In genomic region chr1:229270547-229271447, GRCh38 we compare ENCODE assay signal across 8 cellular contexts. TPM values are rescaled to one million over a fixed set of nuclear protein-coding genes. Genes with fewer than 3 reads are reported as not detected.
DNase-seq lines count a peak whose midpoint lies in the region; ATAC-seq and TF ChIP-seq lines count a peak whose summit lies in the region.

Gene RAB4A (plus strand): TSS chr1:229271111. CDS start chr1:229271340, 229 bp downstream.

- CTCF ChIA-PET in Calu3 (lab: Charles Lee), result interaction anchor here (0.6 kb wide), 1 partner anchor 583 kb away, joined by 3 read pairs; no protein-coding TSS in a partner anchor

- peak within 1 kb of the TSS; percentile 69 for H3K9ac ChIP-seq in HUES6 (ENCODE audit: low read length)

- DNase-seq in Calu3 (peak; percentile 96), RPMI7951 (ENCODE audit: low read depth) (peak; percentile 80), fibroblast of peridontal ligament (ENCODE audit: extremely low read depth) (peak; percentile 77)
- DNase-seq in activated T-helper 9 cell treated with anti-CD3 and anti-CD28 coated beads, Interleukin-2, amount 50 U/mL, for 16 hours (ENCODE audit: low read depth), result peak; percentile 65
- peak; percentile 93 for DNase-seq in natural killer cell treated with Interleukin-12 subunit alpha and Interleukin-12 subunit beta and Interleukin-15 and Interleukin-18, amount 100 ng/mL, for 72 hours (ENCODE audit: low spot score)
- peak; percentile 58 for DNase-seq in stimulated activated naive CD4-positive, alpha-beta T cell treated with Interleukin-2 at 50 U/mL for 16 hours (lab: John Stamatoyannopoulos, UW)

- no peak within 1 kb of the TSS for H3K27ac ChIP-seq in HUES6 (ENCODE audit: low read depth, low read length)

- H3K4me1 Mint-ChIP-seq in Calu3 (ENCODE audit: low read depth, unreplicated experiment), result peaks cover 29% of the 10 kb centered on the region
- H3K4me1 Mint-ChIP-seq in natural killer cell treated with Interleukin-12 subunit alpha and Interleukin-12 subunit beta and Interleukin-15 and Interleukin-18, amount 100 ng/mL, for 72 hours (ENCODE audit: low read depth in 2 of 2), result peaks cover 22 to 41% of the 10 kb centered on the region in 2 donors

- no peak for TF ChIP-seq CTCF in Calu3 (IDR thresholded peaks at IDR 0.05; ENCODE audit: unreplicated experiment)

- no peaks in the 10 kb centered on the region for H3K27me3 ChIP-seq in HUES6 (ENCODE audit: control insufficient read depth, insufficient read depth, low read length)

- H3K36me3 ChIP-seq in HUES6 (ENCODE audit: control insufficient read depth, insufficient read depth, low read length), result no peaks in the 10 kb centered on the region

- no peaks in the 10 kb centered on the region for H3K9me3 Mint-ChIP-seq in Calu3 (ENCODE audit: low read depth, unreplicated experiment)
- no peaks in the 10 kb centered on the region for H3K9me3 Mint-ChIP-seq in natural killer cell treated with Interleukin-12 subunit alpha and Interleukin-12 subunit beta and Interleukin-15 and Interleukin-18, amount 100 ng/mL, for 72 hours

- peak within 1 kb of the TSS; percentile 88 for H3K4me3 Mint-ChIP-seq in Calu3 (ENCODE audit: low read depth, unreplicated experiment)
- peak within 1 kb of the TSS; percentile 95 for H3K4me3 Mint-ChIP-seq in natural killer cell treated with Interleukin-12 subunit alpha and Interleukin-12 subunit beta and Interleukin-15 and Interleukin-18, amount 100 ng/mL, for 72 hours

- intact Hi-C loops in Calu3 (cut with micrococcal nuclease; ENCODE audit: unreplicated experiment), result no loop called here

- peak; percentile 88 for ATAC-seq in GM21390 (IDR thresholded peaks at IDR 0.05; ENCODE audit: unreplicated experiment)
- ATAC-seq in natural killer cell treated with Interleukin-12 subunit alpha and Interleukin-12 subunit beta and Interleukin-15 and Interleukin-18, amount 100 ng/mL, for 72 hours, result peak; percentile 94 to 97

- H3K27ac Mint-ChIP-seq in Calu3 (ENCODE audit: unreplicated experiment), result peak within 1 kb of the TSS; percentile 87
- peak within 1 kb of the TSS; percentile 78 to 94 for H3K27ac Mint-ChIP-seq in natural killer cell treated with Interleukin-12 subunit alpha and Interleukin-12 subunit beta and Interleukin-15 and Interleukin-18, amount 100 ng/mL, for 72 hours

- BruUV-seq in Calu3 (replicated peaks; lab: Mats Ljungman, UMichigan), result no TSS peak

- H3K9me3 ChIP-seq in HUES6 (ENCODE audit: control insufficient read depth, insufficient read depth, low read depth, low read length), result no peaks in the 10 kb centered on the region; the same call in 1 of the 2 replicates

- no peaks in the 10 kb centered on the region for H3K27me3 Mint-ChIP-seq in Calu3 (ENCODE audit: unreplicated experiment)
- H3K27me3 Mint-ChIP-seq in natural killer cell treated with Interleukin-12 subunit alpha and Interleukin-12 subunit beta and Interleukin-15 and Interleukin-18, amount 100 ng/mL, for 72 hours, result no peaks in the 10 kb centered on the region

- peaks cover 12% of the 10 kb centered on the region for H3K4me1 ChIP-seq in HUES6 (ENCODE audit: control insufficient read depth, insufficient read depth, low read length)

- peaks cover 33% of the 10 kb centered on the region for H3K36me3 Mint-ChIP-seq in Calu3 (ENCODE audit: insufficient read depth, unreplicated experiment)
- peaks cover 7% of the 10 kb centered on the region for H3K36me3 Mint-ChIP-seq in natural killer cell treated with Interleukin-12 subunit alpha and Interleukin-12 subunit beta and Interleukin-15 and Interleukin-18, amount 100 ng/mL, for 72 hours

- H3K4me3 ChIP-seq in HUES6 (ENCODE audit: low read depth, low read length), result peak within 1 kb of the TSS; percentile 79

RNA-seq across cellular contexts. Expression of gene RAB4A, which starts in this region (rescaled TPM):
- total RNA-seq in Calu3 (2022), result 66.6 and 78.7 TPM in 2 replicates
- total RNA-seq in RPMI7951 (2014; rRNA removed; shearing (Covaris generic)), result 15.4 and 22.5 TPM in 2 replicates
- 10 to 100 TPM; 24.5 to 32.8 TPM for total RNA-seq in natural killer cell treated with Interleukin-12 subunit alpha and Interleukin-12 subunit beta and Interleukin-15 and Interleukin-18, amount 100 ng/mL, for 72 hours
